ENCODE assay signal across 11 cellular contexts in genomic region chr18:59892123-59892522, GRCh38.
"Had no signal": no experiment of that assay in that cellular context is flagged by ENCODE, and none has a peak within 500 bp of the region (broad histone marks: within the 10 kb centered on the region; RNA-seq: fewer than 3 reads in every experiment).

No MANE protein-coding gene starts in this region.

- H3K9me3 Mint-ChIP-seq: GM23338, HFFc6 had no signal

- H3K36me3 ChIP-seq: HAP-1 had no signal

- ATAC-seq: GM23338, HCT116 had no signal

- DNase-seq: GM23248, GOT3, H7, H9, HCEC 1CT, HFFc6 had no signal

- FAIRE-seq: H1, H54 had no signal

- H3K4me1 ChIP-seq: HAP-1 had no signal

- H2AFZ ChIP-seq: GM23248, GM23338 had no signal

- H3K9ac ChIP-seq: GM23248 had no signal

- H3K9me3 ChIP-seq: HAP-1 had no signal

- H3K27ac ChIP-seq: GM23248 had no signal

- H3K4me3 ChIP-seq: GM23248, GM23338, HAP-1 had no signal

- H3K27ac Mint-ChIP-seq: GM23338, H9, HFFc6 had no signal

- H3K4me3 Mint-ChIP-seq: GM23338, H9, HFFc6 had no signal

- H3K4me2 ChIP-seq: GM23338 had no signal
